Comparison of ENCODE assay signal across 9 cellular contexts in genomic region chr5:95261369-95262175, GRCh38. TPM values are rescaled to one million over a fixed set of nuclear protein-coding genes. Genes with fewer than 3 reads are reported as not detected.
A peak's percentile ranks its signal among the peaks of the same experiment; 100 is the strongest.
DNase-seq lines count a peak whose midpoint lies in the region; ATAC-seq and TF ChIP-seq lines count a peak whose summit lies in the region.
"Had no signal": no experiment of that assay in that cellular context is flagged by ENCODE, and none has a peak within 500 bp of the region (broad histone marks: within the 10 kb centered on the region; RNA-seq: fewer than 3 reads in every experiment).

No MANE protein-coding gene starts in this region.

- intact Hi-C loops in HCT116 (cut with micrococcal nuclease) (loop anchor here (1.0 to 5.0 kb wide), 2 partner anchors 293 to 429 kb away; no protein-coding TSS in a partner anchor), heart left ventricle (cut with DNase I) (loop anchor here in 2 of 10 donors (5.0 to 10.0 kb wide), 2 partner anchors 294 to 297 kb away; no protein-coding TSS in a partner anchor)

- TF ChIP-seq POLR2A in HCT116 (IDR thresholded peaks at IDR 0.05; ENCODE audit: borderline replicate concordance, extremely low read depth, insufficient read depth, insufficient read length): no peak
- no peak for TF ChIP-seq POLR2A in heart left ventricle (IDR thresholded peaks at IDR 0.05)

- no peaks in the 10 kb centered on the region for H3K9me2 ChIP-seq in HCT116 (ENCODE audit: insufficient read depth)

- DNase-seq in BE2C (peak; percentile 17), HCT116 (ENCODE audit: low read depth, low spot score) (no peak), heart left ventricle (no peak), AG08396 (ENCODE audit: low spot score) (no peak)
- DNase-seq: stimulated activated naive B cell treated with anti-CD40 and anti-IgM and Interleukin-4, amounts not matched to agents 10 μg/mL and 1 μg/mL and 100 μg/mL, for 72 hours had no signal

- peak; percentile 69; the same call in 1 of the 2 replicates for ATAC-seq in HCT116
- peak; percentile 77 for ATAC-seq in SK-N-SH treated with all-trans-retinoic acid at 6 μM for 48 hours
- ATAC-seq in heart left ventricle: peak in 3 of 4 donors; percentile 20 to 69 (median 47)
- no peak for ATAC-seq in GM18519 (IDR thresholded peaks at IDR 0.05; ENCODE audit: low FRiP score, unreplicated experiment)
- no peak for ATAC-seq in GM19351 (IDR thresholded peaks at IDR 0.05; ENCODE audit: unreplicated experiment)
- ATAC-seq in GM21390 (IDR thresholded peaks at IDR 0.05; ENCODE audit: unreplicated experiment): no peak

- peak; percentile 58 for TF ChIP-seq CTCF in BE2C (IDR thresholded peaks at IDR 0.05; ENCODE audit: low read depth, low read length)
- peak; percentile 51 to 56 (median 54); a peak in 4 of 6 replicates for TF ChIP-seq CTCF in HCT116 (IDR thresholded peaks at IDR 0.05 in 2 of 3, conservative IDR thresholded peaks at IDR 0.05 in 1 of 3; ENCODE audit: borderline replicate concordance in 1 of 3, insufficient read depth in 1 of 3, low read depth in 2 of 3, low read length in 2 of 3)
- peak in 9 of 12 donors; percentile 17 to 53 (median 40) for TF ChIP-seq CTCF in heart left ventricle (IDR thresholded peaks at IDR 0.05)

- H3K4me3 ChIP-seq in BE2C (ENCODE audit: low read depth, low read length): no peak overlapping the region
- H3K4me3 ChIP-seq in HCT116 (replicated peaks in 1 of 2; ENCODE audit: low read depth in 1 of 2, low read length in 2 of 2): no peak overlapping the region
- no peak overlapping the region for H3K4me3 ChIP-seq in heart left ventricle

- no peaks in the 10 kb centered on the region for H3K9me3 ChIP-seq in BE2C
- H3K9me3 ChIP-seq in HCT116 (ENCODE audit: control insufficient read depth in 1 of 2, insufficient read depth in 1 of 2, low read depth in 1 of 2, low read length in 2 of 2): no peaks in the 10 kb centered on the region
- H3K9me3 ChIP-seq in heart left ventricle: no peaks in the 10 kb centered on the region

- RAD21 ChIA-PET in HCT116 (lab: Charles Lee; ENCODE audit: low non-redundant PET in 1 of 2, low total read pairs in 2 of 2, uncharacterized antibody in 2 of 2, unreplicated experiment in 2 of 2): no interaction called here

- no peak overlapping the region for H3K9ac ChIP-seq in HCT116 (ENCODE audit: low read length)

- POLR2A ChIA-PET in HCT116 (lab: Charles Lee): no interaction called here

- no peak overlapping the region for H2AFZ ChIP-seq in HCT116 (ENCODE audit: low read depth, low read length, poor library complexity, severe bottlenecking)

- TF ChIP-seq RAD21 in HCT116 (IDR thresholded peaks at IDR 0.05; ENCODE audit: low read depth): peak; percentile 69

- no peaks in the 10 kb centered on the region; the same call in none of the 2 replicates for H3K27me3 ChIP-seq in BE2C
- H3K27me3 ChIP-seq in HCT116 (ENCODE audit: insufficient read depth, low read length): no peaks in the 10 kb centered on the region
- H3K27me3 ChIP-seq in heart left ventricle: no peaks in the 10 kb centered on the region

- H3K79me2 ChIP-seq in HCT116 (ENCODE audit: insufficient read depth, low read length): no peaks in the 10 kb centered on the region

- H3K4me1 ChIP-seq in BE2C (no peaks in the 10 kb centered on the region), HCT116 (ENCODE audit: control insufficient read depth in 1 of 2, insufficient read depth in 2 of 2, low read length in 2 of 2) (no peaks in the 10 kb centered on the region), heart left ventricle (peaks cover 0 to 10% (median 0%) of the 10 kb centered on the region in 12 donors)

- H3K4me2 ChIP-seq in HCT116 (ENCODE audit: low read length): no peak overlapping the region

- 63 to 72% (median 67%) methylated on average over 4 of the region's 4 CpGs for WGBS in heart left ventricle, 4 donors

- H3K36me3 ChIP-seq in BE2C (no peaks in the 10 kb centered on the region), HCT116 (ENCODE audit: control insufficient read depth in 1 of 2, insufficient read depth in 2 of 2, low read length in 2 of 2) (no peaks in the 10 kb centered on the region), heart left ventricle (no peaks in the 10 kb centered on the region)

- no peaks in the 10 kb centered on the region for H4K20me1 ChIP-seq in HCT116 (ENCODE audit: insufficient read depth)

- no peak overlapping the region for H3K27ac ChIP-seq in HCT116 (ENCODE audit: low read depth, low read length)
- H3K27ac ChIP-seq in heart left ventricle: no peak overlapping the region

- no TSS peak for BruUV-seq in HCT116 (replicated peaks; lab: Mats Ljungman, UMichigan)

- CTCF ChIA-PET in HCT116 (lab: Charles Lee): interaction anchor here (0.7 to 4.5 kb wide), 3 partner anchors 293 to 295 kb away, joined by 3 to 27 read pairs (median 11); no protein-coding TSS in a partner anchor

TF ChIP-seq in HCT116, 20 proteins besides CTCF, POLR2A, EP300 and RAD21 (continues in another document):
- no peak for TF ChIP-seq ZNF274 (IDR thresholded peaks at IDR 0.05; ENCODE audit: low read depth, low read length)
- TF ChIP-seq FOSL1 (IDR thresholded peaks at IDR 0.05; ENCODE audit: low read depth): no peak
- TF ChIP-seq EGR1 (IDR thresholded peaks at IDR 0.05; ENCODE audit: low read depth): no peak
- TF ChIP-seq SIN3A (IDR thresholded peaks at IDR 0.05; ENCODE audit: low read depth): no peak
- no peak for TF ChIP-seq EZH2phosphoT487 (IDR thresholded peaks at IDR 0.05; ENCODE audit: borderline replicate concordance)
- no peak for TF ChIP-seq REST (IDR thresholded peaks at IDR 0.05; ENCODE audit: low read depth)
- no peak for TF ChIP-seq ZFX (IDR thresholded peaks at IDR 0.05)
- no peak for TF ChIP-seq JUND (IDR thresholded peaks at IDR 0.05)
- TF ChIP-seq ELF1 (IDR thresholded peaks at IDR 0.05; ENCODE audit: borderline replicate concordance, low read depth): no peak

TF ChIP-seq in SK-N-SH treated with all-trans-retinoic acid at 6 μM for 48 hours, 23 proteins besides CTCF, POLR2A, EP300 and RAD21 (continues in another document):
- TF ChIP-seq ZNF565 (CRISPR knock-in tag; conservative IDR thresholded peaks at IDR 0.05; ENCODE audit: low read depth): no peak
- TF ChIP-seq CSDC2 (CRISPR knock-in tag; IDR thresholded peaks at IDR 0.05): no peak
- no peak for TF ChIP-seq ZNF70 (CRISPR knock-in tag; IDR thresholded peaks at IDR 0.05)
- TF ChIP-seq OSR1 (CRISPR knock-in tag; IDR thresholded peaks at IDR 0.05): no peak
- no peak for TF ChIP-seq GLIS3 (CRISPR knock-in tag; IDR thresholded peaks at IDR 0.05)
- TF ChIP-seq ZC3H10 (CRISPR knock-in tag; IDR thresholded peaks at IDR 0.05): no peak
- no peak for TF ChIP-seq TCF4 (CRISPR knock-in tag; IDR thresholded peaks at IDR 0.05; ENCODE audit: borderline replicate concordance)
- no peak for TF ChIP-seq CREB5 (CRISPR knock-in tag; IDR thresholded peaks at IDR 0.05; ENCODE audit: low read depth)
- no peak for TF ChIP-seq CSRNP3 (CRISPR knock-in tag; IDR thresholded peaks at IDR 0.05)
- no peak for TF ChIP-seq TSHZ2 (CRISPR knock-in tag; IDR thresholded peaks at IDR 0.05)
- TF ChIP-seq PPARA (CRISPR knock-in tag; IDR thresholded peaks at IDR 0.05; ENCODE audit: borderline replicate concordance): no peak

RNA-seq across cellular contexts. Expression of gene MCTP1, which starts 23.3 kb away (rescaled TPM):
- polyA plus RNA-seq in BE2C (2012; ENCODE audit: insufficient read depth, insufficient read length, low read depth): 1.2 TPM
- total RNA-seq in HCT116 (2021; ENCODE audit: unreplicated experiment) (0.44 TPM), heart left ventricle (10 to 100 TPM in 2 of 9 donors, 1 to 10 TPM in 7; 3.2 to 28.4 (median 6.1) TPM)
- polyA plus RNA-seq in HCT116 (2012): 0.15 and 0.34 TPM in 2 replicates
- 1 to 10 TPM in 1 of 2 donors, under 1 TPM in 1; 0.91 to 5.4 TPM for polyA plus RNA-seq in heart left ventricle

Comparison
In these comparisons a context has a peak if more than half of its experiments do, and no peak if none do; other contexts are left out.
1. ATAC-seq: peak in HCT116 (single experiment), SK-N-SH treated with all-trans-retinoic acid at 6 μM for 48 hours (single experiment) and heart left ventricle (3 of 4); none in GM18519 (single experiment), GM19351 (single experiment) and GM21390 (single experiment).
2. Peak in every context shown above with its lines, with median percentiles within 50 percentile points of each other: CTCF ChIP-seq.